9 cellular contexts compared by ENCODE assay signal in the genomic region with DNA sequence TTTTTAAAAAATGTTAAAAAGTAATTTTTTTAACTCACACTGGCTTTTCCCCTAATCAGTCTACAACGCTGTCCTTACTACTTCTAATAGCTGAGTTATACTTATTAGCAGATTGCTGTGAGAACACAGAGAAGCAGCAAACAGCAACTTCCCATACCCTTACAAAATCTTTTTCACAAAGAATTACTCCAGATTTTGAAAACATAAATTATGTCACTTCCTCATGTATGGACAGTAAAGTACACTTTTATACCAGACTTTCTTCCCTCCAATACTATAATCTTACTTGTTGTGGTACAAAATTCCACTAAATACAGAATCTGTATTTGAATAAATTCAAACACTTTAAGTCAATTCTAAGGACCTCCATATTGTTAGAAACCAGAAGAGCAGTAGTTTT. TPM values are rescaled to one million over a fixed set of nuclear protein-coding genes. Genes with fewer than 3 reads are reported as not detected.
A peak's percentile ranks its signal among the peaks of the same experiment; 100 is the strongest.
DNase-seq lines count a peak whose midpoint lies in the region; ATAC-seq and TF ChIP-seq lines count a peak whose summit lies in the region.
"Had no signal": no experiment of that assay in that cellular context is flagged by ENCODE, and none has a peak within 500 bp of the region (broad histone marks: within the 10 kb centered on the region; RNA-seq: fewer than 3 reads in every experiment).

No MANE protein-coding gene starts in this region.

- H3K36me3 Mint-ChIP-seq in CD8-positive, alpha-beta memory T cell, result peaks cover 3 to 42% (median 14%) of the 10 kb centered on the region in 3 donors
- H3K36me3 Mint-ChIP-seq in dendritic cell treated with granulocyte-macrophage colony-stimulating factor and Interleukin-4, amounts not matched to agents 40 ng/mL and 50 ng/mL, for 4 days (ENCODE audit: low read depth), result peaks cover 57% of the 10 kb centered on the region
- peaks cover 14% of the 10 kb centered on the region for H3K36me3 Mint-ChIP-seq in osteocyte (ENCODE audit: unreplicated experiment)

- H3K27me3 Mint-ChIP-seq in CD8-positive, alpha-beta memory T cell, result no peaks in the 10 kb centered on the region
- no peaks in the 10 kb centered on the region for H3K27me3 Mint-ChIP-seq in dendritic cell treated with granulocyte-macrophage colony-stimulating factor and Interleukin-4, amounts not matched to agents 40 ng/mL and 50 ng/mL, for 4 days
- no peaks in the 10 kb centered on the region for H3K27me3 Mint-ChIP-seq in osteocyte (ENCODE audit: unreplicated experiment)

- peak overlapping the region; percentile 99 for H3K27ac ChIP-seq in CD8-positive, alpha-beta memory T cell (ENCODE audit: low read depth, low read length)

- H3K4me1 Mint-ChIP-seq in CD8-positive, alpha-beta memory T cell, result peaks cover 42 to 56% (median 49%) of the 10 kb centered on the region in 3 donors
- peaks cover 24% of the 10 kb centered on the region for H3K4me1 Mint-ChIP-seq in dendritic cell treated with granulocyte-macrophage colony-stimulating factor and Interleukin-4, amounts not matched to agents 40 ng/mL and 50 ng/mL, for 4 days (ENCODE audit: low read depth)
- peaks cover 22% of the 10 kb centered on the region for H3K4me1 Mint-ChIP-seq in osteocyte (ENCODE audit: unreplicated experiment)

- TF ChIP-seq CTCF in NB4 (IDR thresholded peaks at IDR 0.05; ENCODE audit: low read depth, low read length), result no peak
- TF ChIP-seq CTCF in osteocyte (IDR thresholded peaks at IDR 0.05), result no peak
- no peak for TF ChIP-seq CTCF in omental fat pad (IDR thresholded peaks at IDR 0.05)

- peaks cover 0 to 2% (median 0%) of the 10 kb centered on the region in 5 donors for H3K9me3 Mint-ChIP-seq in CD8-positive, alpha-beta memory T cell
- H3K9me3 Mint-ChIP-seq in dendritic cell treated with granulocyte-macrophage colony-stimulating factor and Interleukin-4, amounts not matched to agents 40 ng/mL and 50 ng/mL, for 4 days, result no peaks in the 10 kb centered on the region
- H3K9me3 Mint-ChIP-seq in osteocyte (ENCODE audit: unreplicated experiment), result no peaks in the 10 kb centered on the region

- intact Hi-C loops in dendritic cell treated with granulocyte-macrophage colony-stimulating factor and Interleukin-4, amounts not matched to agents 40 ng/mL and 50 ng/mL, for 4 days (cut with micrococcal nuclease), result loop anchor here (10.0 kb wide), 2 partner anchors 55 to 195 kb away; no protein-coding TSS in a partner anchor

- CTCF ChIA-PET in CD8-positive, alpha-beta memory T cell (lab: Charles Lee), result interaction anchor here (0.9 to 2.2 kb wide), 5 partner anchors 9 to 178 kb away, joined by 3 to 13 read pairs (median 3); a partner anchor contains a TSS

- POLR2A ChIA-PET in CD8-positive, alpha-beta memory T cell (lab: Charles Lee), result interaction anchor here (1.2 to 2.6 kb wide), 2 partner anchors 213 to 408 kb away, joined by 3 to 16 read pairs; a partner anchor contains a TSS

- peak overlapping the region; percentile 96 to 100 (median 100) for H3K27ac Mint-ChIP-seq in CD8-positive, alpha-beta memory T cell
- H3K27ac Mint-ChIP-seq in dendritic cell treated with granulocyte-macrophage colony-stimulating factor and Interleukin-4, amounts not matched to agents 40 ng/mL and 50 ng/mL, for 4 days, result peak overlapping the region; percentile 99
- peak overlapping the region; percentile 99 for H3K27ac Mint-ChIP-seq in osteocyte (ENCODE audit: unreplicated experiment)

- peak overlapping the region; percentile 88 to 100 (median 100) for H3K4me3 Mint-ChIP-seq in CD8-positive, alpha-beta memory T cell
- peak overlapping the region; percentile 40 for H3K4me3 Mint-ChIP-seq in dendritic cell treated with granulocyte-macrophage colony-stimulating factor and Interleukin-4, amounts not matched to agents 40 ng/mL and 50 ng/mL, for 4 days
- peak overlapping the region; percentile 99 for H3K4me3 Mint-ChIP-seq in osteocyte (ENCODE audit: unreplicated experiment)

- no peak for DNase-seq in CD8-positive, alpha-beta memory T cell
- DNase-seq in NB4 (ENCODE audit: low read depth), result no peak
- no peak for DNase-seq in osteocyte (ENCODE audit: extremely low spot score, unreplicated experiment)
- no peak for DNase-seq in omental fat pad (ENCODE audit: low spot score)
- DNase-seq in putamen (ENCODE audit: low spot score), result no peak
- no peak for DNase-seq in NCI-H226
- DNase-seq in medulla oblongata (ENCODE audit: extremely low spot score), result no peak
- DNase-seq: activated CD4-positive, alpha-beta T cell treated with anti-CD3 and anti-CD28 coated beads, Interleukin-2, amount 50 U/mL, for 1 hour had no signal

- H3K9me3 ChIP-seq in CD8-positive, alpha-beta memory T cell (ENCODE audit: low read length), result no peaks in the 10 kb centered on the region

- H3K27me3 ChIP-seq in CD8-positive, alpha-beta memory T cell (ENCODE audit: insufficient read depth, low read length, poor library complexity, severe bottlenecking), result no peaks in the 10 kb centered on the region

- H3K4me3 ChIP-seq in CD8-positive, alpha-beta memory T cell (ENCODE audit: low read length), result peak overlapping the region; percentile 67
- H3K4me3 ChIP-seq in NB4 (ENCODE audit: low read depth, low read length), result peak overlapping the region; percentile 93

- H3K4me1 ChIP-seq in CD8-positive, alpha-beta memory T cell (ENCODE audit: insufficient read depth, low read length), result peaks cover 34% of the 10 kb centered on the region

- no peak for TF ChIP-seq POLR2A in NB4 (IDR thresholded peaks at IDR 0.05; ENCODE audit: extremely low read depth, insufficient read length)

- peaks cover 25% of the 10 kb centered on the region for H3K36me3 ChIP-seq in CD8-positive, alpha-beta memory T cell (ENCODE audit: insufficient read depth, low read length)

- no peak for ATAC-seq in omental fat pad (ENCODE audit: low FRiP score)

RNA-seq across cellular contexts. Expression of a gene that starts 2.1 kb away (rescaled TPM):
- total RNA-seq in CD8-positive, alpha-beta memory T cell, result 10 to 100 TPM; 55.5 to 58.9 TPM
- 48.3 TPM for polyA plus RNA-seq in CD8-positive, alpha-beta memory T cell
- total RNA-seq in osteocyte (52.3 and 63.8 TPM in 2 replicates), omental fat pad (10 to 100 TPM; 48.6 to 56.7 (median 50.9) TPM)

RNA-seq across cellular contexts. Expression of a gene that starts 42.8 kb away (rescaled TPM):
- 10 to 100 TPM; 19.9 to 21.7 TPM for total RNA-seq in CD8-positive, alpha-beta memory T cell
- polyA plus RNA-seq in CD8-positive, alpha-beta memory T cell, result 14.9 TPM
- total RNA-seq in osteocyte (43.8 and 48.0 TPM in 2 replicates), omental fat pad (10 to 100 TPM; 21.3 to 38.6 (median 32.7) TPM)

Comparison
In these comparisons a context has a peak if more than half of its experiments do, and no peak if none do; other contexts are left out.
1. H3K4me3 Mint-ChIP-seq: peak in every context shown above with its lines; median percentile 100 in CD8-positive, alpha-beta memory T cell; 99 in osteocyte; 40 in dendritic cell treated with granulocyte-macrophage colony-stimulating factor and Interleukin-4, amounts not matched to agents 40 ng/mL and 50 ng/mL, for 4 days.